Comparison of ENCODE assay signal across 20 cellular contexts in genomic region chr22:39712938-39713525, GRCh38.
DNase-seq lines count a peak whose midpoint lies in the region; ATAC-seq and FAIRE-seq lines count a peak whose summit lies in the region.
"Had no signal": no experiment of that assay in that cellular context is flagged by ENCODE, and none has a peak within 500 bp of the region (broad histone marks: within the 10 kb centered on the region; RNA-seq: fewer than 3 reads in every experiment).

No MANE protein-coding gene starts in this region.

- H3K4me1 Mint-ChIP-seq in activated naive CD4-positive, alpha-beta T cell treated with anti-CD3 and anti-CD28 coated beads, Interleukin-2, amount 50 U/mL, for 24 hours = no peaks in the 10 kb centered on the region
- no peaks in the 10 kb centered on the region for H3K4me1 Mint-ChIP-seq in central memory CD8-positive, alpha-beta T cell

- no peak overlapping the region for H4K8ac ChIP-seq in neuronal stem cell (ENCODE audit: low read depth, low read length)

- peaks cover 3 to 24% of the 10 kb centered on the region in 2 donors for H3K4me1 ChIP-seq in neuronal stem cell (ENCODE audit: control insufficient read depth in 2 of 2, insufficient read depth in 1 of 2, low read depth in 1 of 2, low read length in 2 of 2)

- H2BK15ac ChIP-seq in neuronal stem cell (ENCODE audit: low read length) = no peak overlapping the region

- no peak overlapping the region for H3K14ac ChIP-seq in neuronal stem cell (ENCODE audit: low read length)

- no peak overlapping the region for H3K4me2 ChIP-seq in neuronal stem cell (ENCODE audit: insufficient read depth, low read length, poor library complexity, severe bottlenecking)
- H3K4me2 ChIP-seq: KMS-11 had no signal

- H3K4me3 Mint-ChIP-seq in activated naive CD4-positive, alpha-beta T cell treated with anti-CD3 and anti-CD28 coated beads, Interleukin-2, amount 50 U/mL, for 24 hours = no peak overlapping the region
- H3K4me3 Mint-ChIP-seq in central memory CD8-positive, alpha-beta T cell = no peak overlapping the region
- H3K4me3 Mint-ChIP-seq: CD4-positive, alpha-beta T cell had no signal

- no peak overlapping the region for H2AFZ ChIP-seq in neuronal stem cell (ENCODE audit: low read length)

- WGBS in neuronal stem cell (ENCODE audit: extremely low coverage in 2 of 2, insufficient read length in 2 of 2, insufficient replicate concordance in 1 of 2), 2 donors = no CpG with 5 or more reads among the region's 15 CpGs

- H3K79me1 ChIP-seq in neuronal stem cell (ENCODE audit: low read depth, low read length) = no peaks in the 10 kb centered on the region

- no peak overlapping the region for H2BK120ac ChIP-seq in neuronal stem cell (ENCODE audit: low read depth, low read length)

- no peaks in the 10 kb centered on the region for H3K9me3 Mint-ChIP-seq in activated naive CD4-positive, alpha-beta T cell treated with anti-CD3 and anti-CD28 coated beads, Interleukin-2, amount 50 U/mL, for 24 hours
- H3K9me3 Mint-ChIP-seq in activated naive CD4-positive, alpha-beta T cell treated with anti-CD3 and anti-CD28 coated beads, Interleukin-2, amount 50 U/mL, for 72 hours = no peaks in the 10 kb centered on the region
- H3K9me3 Mint-ChIP-seq in central memory CD8-positive, alpha-beta T cell = no peaks in the 10 kb centered on the region
- H3K9me3 Mint-ChIP-seq: CD4-positive, alpha-beta T cell had no signal

- H3K27me3 ChIP-seq in neuronal stem cell (ENCODE audit: control insufficient read depth in 3 of 3, insufficient read depth in 3 of 3, low read depth in 1 of 3, low read length in 3 of 3) = peaks cover 0 to 15% (median 0%) of the 10 kb centered on the region in 3 experiments

- H3K23ac ChIP-seq in neuronal stem cell (ENCODE audit: low read depth, low read length, poor library complexity) = no peak overlapping the region

- no peak overlapping the region for H2BK12ac ChIP-seq in neuronal stem cell (ENCODE audit: low read length)

- H3K27ac Mint-ChIP-seq in activated naive CD4-positive, alpha-beta T cell treated with anti-CD3 and anti-CD28 coated beads, Interleukin-2, amount 50 U/mL, for 24 hours = peak overlapping the region; percentile 68
- H3K27ac Mint-ChIP-seq in activated naive CD4-positive, alpha-beta T cell treated with anti-CD3 and anti-CD28 coated beads, Interleukin-2, amount 50 U/mL, for 72 hours = peak overlapping the region in 1 of 2 donors; percentile 68
- H3K27ac Mint-ChIP-seq in central memory CD8-positive, alpha-beta T cell (ENCODE audit: low read depth) = peak overlapping the region; percentile 48
- H3K27ac Mint-ChIP-seq: CD4-positive, alpha-beta T cell had no signal

- no peak for DNase-seq in activated naive CD4-positive, alpha-beta T cell treated with anti-CD3 and anti-CD28 coated beads, Interleukin-2, amount 50 U/mL, for 72 hours (ENCODE audit: low spot score in 2 of 2)
- DNase-seq in central memory CD8-positive, alpha-beta T cell (ENCODE audit: low spot score in 2 of 2) = no peak
- DNase-seq in neuronal stem cell (ENCODE audit: low spot score) (no peak), urothelium cell line (ENCODE audit: low spot score) (no peak), substantia nigra (lab: John Stamatoyannopoulos, UW) (no peak), NCI-H2171 treated with DMSO at 0.1 percent for 48 hours (lab: John Stamatoyannopoulos, UW) (no peak)
- DNase-seq: CD4-positive, alpha-beta T cell; GOT3; NCI-H1092; NCI-H510A; NCI-H748 treated with DMSO at 0.1 percent for 48 hours; Right ventricle myocardium superior had no signal

- H3K9me3 ChIP-seq in neuronal stem cell (replicated peaks in 1 of 2; ENCODE audit: control insufficient read depth in 2 of 2, insufficient read depth in 1 of 2, low read depth in 1 of 2, low read length in 2 of 2) = no peaks in the 10 kb centered on the region

- H3K27me3 Mint-ChIP-seq in activated naive CD4-positive, alpha-beta T cell treated with anti-CD3 and anti-CD28 coated beads, Interleukin-2, amount 50 U/mL, for 24 hours = no peaks in the 10 kb centered on the region
- peaks cover 10% of the 10 kb centered on the region for H3K27me3 Mint-ChIP-seq in central memory CD8-positive, alpha-beta T cell
- H3K27me3 Mint-ChIP-seq: CD4-positive, alpha-beta T cell had no signal

- no peak overlapping the region for H3K4me3 ChIP-seq in neuronal stem cell (ENCODE audit: low read length in 2 of 2)

- H3K27ac ChIP-seq in neuronal stem cell (replicated peaks; ENCODE audit: low read length) = peak overlapping the region; percentile 31
- no peak overlapping the region for H3K27ac ChIP-seq in substantia nigra (ENCODE audit: low read depth, low read length, poor library complexity, severe bottlenecking)
- H3K27ac ChIP-seq: 22Rv1, KMS-11 had no signal

- H3K36me3 Mint-ChIP-seq in activated naive CD4-positive, alpha-beta T cell treated with anti-CD3 and anti-CD28 coated beads, Interleukin-2, amount 50 U/mL, for 24 hours = no peaks in the 10 kb centered on the region
- H3K36me3 Mint-ChIP-seq in activated naive CD4-positive, alpha-beta T cell treated with anti-CD3 and anti-CD28 coated beads, Interleukin-2, amount 50 U/mL, for 72 hours = no peaks in the 10 kb centered on the region
- no peaks in the 10 kb centered on the region for H3K36me3 Mint-ChIP-seq in central memory CD8-positive, alpha-beta T cell (ENCODE audit: insufficient read depth)

- no peak overlapping the region for H2AK5ac ChIP-seq in neuronal stem cell (ENCODE audit: low read depth, low read length)

- H3K18ac ChIP-seq in neuronal stem cell (ENCODE audit: low read length) = peak overlapping the region; percentile 4

- H4K91ac ChIP-seq in neuronal stem cell (ENCODE audit: low read depth, low read length, poor library complexity) = no peak overlapping the region

- no peak for ATAC-seq in activated naive CD4-positive, alpha-beta T cell treated with anti-CD3 and anti-CD28 coated beads, Interleukin-2, amount 50 U/mL, for 72 hours
- no peak for ATAC-seq in central memory CD8-positive, alpha-beta T cell (replicated peaks; ENCODE audit: extremely low read depth, poor library complexity, severe bottlenecking)
- ATAC-seq in HG03460 (IDR thresholded peaks at IDR 0.05; ENCODE audit: unreplicated experiment) = no peak
- ATAC-seq: HCT116 had no signal

- no peak overlapping the region for H3K9ac ChIP-seq in neuronal stem cell (ENCODE audit: low read depth, low read length, poor library complexity)
- H3K9ac ChIP-seq: KMS-11 had no signal

- H2BK5ac ChIP-seq in neuronal stem cell (ENCODE audit: low read length) = peak overlapping the region; percentile 22

- FAIRE-seq in urothelium cell line (lab: Jason Lieb, UNC) = peak; percentile 13
- FAIRE-seq: GM12892, GM18507, RCC 7860 had no signal

- no peaks in the 10 kb centered on the region for H3K36me3 ChIP-seq in neuronal stem cell (replicated peaks in 1 of 2; ENCODE audit: control insufficient read depth in 2 of 2, insufficient read depth in 2 of 2, low read length in 2 of 2)

- no peak overlapping the region for H3K4ac ChIP-seq in neuronal stem cell (ENCODE audit: low read length)
